ENCODE assay signal across 8 cellular contexts in genomic region chr7:28685660-28686417, GRCh38.
DNase-seq lines count a peak whose midpoint lies in the region; ATAC-seq, FAIRE-seq and TF ChIP-seq lines count a peak whose summit lies in the region.

No MANE protein-coding gene starts in this region.

- peak overlapping the region; percentile 93 for H2AFZ ChIP-seq in HCT116 (ENCODE audit: low read depth, low read length, poor library complexity, severe bottlenecking)

- no peaks in the 10 kb centered on the region for H4K20me1 ChIP-seq in HCT116 (ENCODE audit: insufficient read depth)

- H3K27me3 Mint-ChIP-seq in WTC11 (ENCODE audit: low read depth) = peaks cover 6% of the 10 kb centered on the region
- H3K27me3 Mint-ChIP-seq in naive thymus-derived CD8-positive, alpha-beta T cell = peaks cover 0 to 11% (median 0%) of the 10 kb centered on the region in 5 donors

- CTCF ChIA-PET in HCT116 (lab: Charles Lee) (no interaction called here), WTC11 (lab: Charles Lee) (interaction anchor here (0.6 to 1.5 kb wide), 6 partner anchors 9 to 606 kb away, joined by 3 to 5 read pairs (median 3); no protein-coding TSS in a partner anchor)

- FAIRE-seq in D721Med (lab: Jason Lieb, UNC) = no peak

- H3K27ac ChIP-seq in HCT116 (ENCODE audit: low read depth, low read length) (no peak overlapping the region), gastroesophageal sphincter (peak overlapping the region; percentile 76 to 94 (median 87))

- H3K27me3 ChIP-seq in HCT116 (ENCODE audit: insufficient read depth, low read length) (0 out of 2 replicates have a peak, but pooled peaks cover 3% of the 10 kb centered on the region), gastroesophageal sphincter (no peaks in the 10 kb centered on the region)

- H3K4me1 ChIP-seq in HCT116 (ENCODE audit: control insufficient read depth in 1 of 2, insufficient read depth in 2 of 2, low read length in 2 of 2) (peaks cover 12 to 15% of the 10 kb centered on the region in 2 experiments), gastroesophageal sphincter (peaks cover 0 to 52% (median 10%) of the 10 kb centered on the region in 3 donors)

- POLR2A ChIA-PET in HCT116 (lab: Charles Lee) = interaction anchor here (1.1 kb wide), 1 partner anchor 12 kb away, joined by 8 read pairs; no protein-coding TSS in a partner anchor
- POLR2A ChIA-PET in WTC11 (lab: Charles Lee) = interaction anchor here (0.6 to 1.3 kb wide), 3 partner anchors 9 to 157 kb away, joined by 3 to 6 read pairs (median 4); no protein-coding TSS in a partner anchor
- POLR2A ChIA-PET in naive thymus-derived CD8-positive, alpha-beta T cell (lab: Charles Lee) = interaction anchor here (0.9 to 1.2 kb wide), 2 partner anchors 24 to 26 kb away, joined by 3 to 6 read pairs; no protein-coding TSS in a partner anchor

- H3K4me1 Mint-ChIP-seq in WTC11 = peaks cover 18% of the 10 kb centered on the region
- H3K4me1 Mint-ChIP-seq in naive thymus-derived CD8-positive, alpha-beta T cell = peaks cover 0 to 2% (median 0%) of the 10 kb centered on the region in 4 donors

- BruUV-seq in HCT116 (replicated peaks; lab: Mats Ljungman, UMichigan) = no TSS peak

- no peaks in the 10 kb centered on the region for H3K36me3 Mint-ChIP-seq in WTC11
- no peaks in the 10 kb centered on the region for H3K36me3 Mint-ChIP-seq in naive thymus-derived CD8-positive, alpha-beta T cell

- TF ChIP-seq POLR2A in HCT116 (IDR thresholded peaks at IDR 0.05; ENCODE audit: borderline replicate concordance, extremely low read depth, insufficient read depth, insufficient read length) (no peak), gastroesophageal sphincter (IDR thresholded peaks at IDR 0.05) (peak; percentile 67 to 74)

- no peak overlapping the region for H3K4me3 Mint-ChIP-seq in WTC11
- H3K4me3 Mint-ChIP-seq in naive thymus-derived CD8-positive, alpha-beta T cell = no peak overlapping the region

- H3K9me3 Mint-ChIP-seq in WTC11 = no peaks in the 10 kb centered on the region
- H3K9me3 Mint-ChIP-seq in naive thymus-derived CD8-positive, alpha-beta T cell = no peaks in the 10 kb centered on the region

- TF ChIP-seq RAD21 in HCT116 (IDR thresholded peaks at IDR 0.05; ENCODE audit: low read depth) = no peak

- TF ChIP-seq CTCF in HCT116 (IDR thresholded peaks at IDR 0.05 in 2 of 3, conservative IDR thresholded peaks at IDR 0.05 in 1 of 3; ENCODE audit: borderline replicate concordance in 1 of 3, insufficient read depth in 1 of 3, low read depth in 2 of 3, low read length in 2 of 3) = no peak
- no peak for TF ChIP-seq CTCF in WTC11 (IDR thresholded peaks at IDR 0.05)
- no peak for TF ChIP-seq CTCF in gastroesophageal sphincter (IDR thresholded peaks at IDR 0.05)
- no peak for TF ChIP-seq CTCF in D721Med (IDR thresholded peaks at IDR 0.05; ENCODE audit: insufficient read depth, missing control alignments)

- no peak for TF ChIP-seq EP300 in gastroesophageal sphincter (IDR thresholded peaks at IDR 0.05)

- peak overlapping the region; percentile 80 for H3K4me2 ChIP-seq in HCT116 (ENCODE audit: low read length)

- intact Hi-C loops in HCT116 (cut with micrococcal nuclease) = no loop called here

- H3K4me3 ChIP-seq in HCT116 (replicated peaks in 1 of 2; ENCODE audit: low read depth in 1 of 2, low read length in 2 of 2) = peak overlapping the region; percentile 21 to 42
- peak overlapping the region; percentile 51 to 53 for H3K4me3 ChIP-seq in gastroesophageal sphincter

- peak; percentile 97 for DNase-seq in DMS153 treated with DMSO at 0.1 percent for 48 hours (lab: John Stamatoyannopoulos, UW; ENCODE audit: unreplicated experiment)
- DNase-seq in HCT116 (ENCODE audit: low read depth, low spot score) = peak; percentile 65
- DNase-seq in NCI-H1694 treated with DMSO at 0.1 percent for 48 hours (lab: John Stamatoyannopoulos, UW) = peak; percentile 95
- peak; percentile 45 for DNase-seq in WTC11 (ENCODE audit: low spot score)
- peak in 8 of 10 donors; percentile 17 to 75 (median 54) for DNase-seq in naive thymus-derived CD8-positive, alpha-beta T cell
- DNase-seq in D721Med (ENCODE audit: insufficient read length, low spot score) = no peak
- no peak for DNase-seq in activated effector memory CD4-positive, alpha-beta T cell treated with Interleukin-2 at 50 U/mL for 16 hours

- 1 to 2% methylated on average over 9 to 14 of the region's 15 CpGs for WGBS in gastroesophageal sphincter (ENCODE audit: low coverage in 1 of 2), 2 donors

- no peaks in the 10 kb centered on the region for H3K9me2 ChIP-seq in HCT116 (ENCODE audit: insufficient read depth)

- no peak overlapping the region for H3K27ac Mint-ChIP-seq in WTC11
- no peak overlapping the region for H3K27ac Mint-ChIP-seq in naive thymus-derived CD8-positive, alpha-beta T cell

- H3K36me3 ChIP-seq in HCT116 (ENCODE audit: control insufficient read depth in 1 of 2, insufficient read depth in 2 of 2, low read length in 2 of 2) (no peaks in the 10 kb centered on the region), gastroesophageal sphincter (no peaks in the 10 kb centered on the region)

- H3K9me3 ChIP-seq in HCT116 (ENCODE audit: control insufficient read depth in 1 of 2, insufficient read depth in 1 of 2, low read depth in 1 of 2, low read length in 2 of 2) (no peaks in the 10 kb centered on the region), gastroesophageal sphincter (no peaks in the 10 kb centered on the region)

- ATAC-seq in HCT116 = peak; percentile 91
- peak; percentile 85 for ATAC-seq in WTC11
- ATAC-seq in gastroesophageal sphincter = peak; percentile 97
- ATAC-seq in naive thymus-derived CD8-positive, alpha-beta T cell = peak; percentile 83 to 84

- peak overlapping the region; percentile 34; the same call in 1 of the 2 replicates for H3K9ac ChIP-seq in HCT116 (ENCODE audit: low read length)

- no peaks in the 10 kb centered on the region for H3K79me2 ChIP-seq in HCT116 (ENCODE audit: insufficient read depth, low read length)

- RAD21 ChIA-PET in HCT116 (lab: Charles Lee; ENCODE audit: low non-redundant PET in 1 of 2, low total read pairs in 2 of 2, uncharacterized antibody in 2 of 2, unreplicated experiment in 2 of 2) = no interaction called here

TF ChIP-seq in HCT116, 20 proteins besides CTCF, POLR2A, EP300 and RAD21 (continues in another document):
- peak; percentile 47; the same call in 1 of the 2 replicates for TF ChIP-seq POLR2AphosphoS5 (IDR thresholded peaks at IDR 0.05; ENCODE audit: low read depth, low read length)
- no peak for TF ChIP-seq YY1 (IDR thresholded peaks at IDR 0.05; ENCODE audit: extremely low read depth, insufficient replicate concordance, low read depth, low read length)
- TF ChIP-seq CBX3 (IDR thresholded peaks at IDR 0.05; ENCODE audit: low read depth) = peak; percentile 41; the same call in 1 of the 2 replicates
- peak; percentile 57; the same call in 1 of the 2 replicates for TF ChIP-seq SP1 (IDR thresholded peaks at IDR 0.05; ENCODE audit: low read depth)
- no peak for TF ChIP-seq SIN3A (IDR thresholded peaks at IDR 0.05; ENCODE audit: low read depth)
- peak; percentile 13 for TF ChIP-seq TCF7L2 (IDR thresholded peaks at IDR 0.05; ENCODE audit: borderline replicate concordance, extremely low read depth, insufficient read depth, insufficient read length)
- TF ChIP-seq MAX (IDR thresholded peaks at IDR 0.05) = peak; percentile 43; the same call in 1 of the 2 replicates
- TF ChIP-seq EGR1 (IDR thresholded peaks at IDR 0.05; ENCODE audit: low read depth) = no peak
- no peak for TF ChIP-seq ZNF274 (IDR thresholded peaks at IDR 0.05; ENCODE audit: low read depth, low read length)
- peak; percentile 85 for TF ChIP-seq ATF3 (IDR thresholded peaks at IDR 0.05)
- no peak for TF ChIP-seq SRF (IDR thresholded peaks at IDR 0.05; ENCODE audit: low read depth)
- TF ChIP-seq EZH2 (IDR thresholded peaks at IDR 0.05) = no peak
- no peak for TF ChIP-seq ZFX (IDR thresholded peaks at IDR 0.05)

TF ChIP-seq in WTC11, 78 proteins besides CTCF, POLR2A, EP300 and RAD21:
- no peak for TF ChIP-seq NFATC4 (CRISPR knock-in tag; IDR thresholded peaks at IDR 0.05)
- peak; percentile 47; the same call in 1 of the 2 replicates for TF ChIP-seq GABPB1 (CRISPR knock-in tag; IDR thresholded peaks at IDR 0.05)
TF ChIP-seq in WTC11: peak in this region for 1.

Comparison
In these comparisons a context has a peak if more than half of its experiments do, and no peak if none do; other contexts are left out.
1. DNase-seq: peak in DMS153 treated with DMSO at 0.1 percent for 48 hours (single experiment), HCT116 (single experiment), NCI-H1694 treated with DMSO at 0.1 percent for 48 hours (single experiment), WTC11 (single experiment) and naive thymus-derived CD8-positive, alpha-beta T cell (8 of 10); none in D721Med (single experiment) and activated effector memory CD4-positive, alpha-beta T cell treated with Interleukin-2 at 50 U/mL for 16 hours (single experiment).
2. Peak in every context shown above with its lines, with median percentiles within 50 percentile points of each other: ATAC-seq.